7 cellular contexts compared by ENCODE assay signal in genomic region chr7:12196386-12196785, GRCh38.
"Had no signal": no experiment of that assay in that cellular context is flagged by ENCODE, and none has a peak within 500 bp of the region (broad histone marks: within the 10 kb centered on the region; RNA-seq: fewer than 3 reads in every experiment).

No MANE protein-coding gene starts in this region.

- H3K9me3 Mint-ChIP-seq: HFFc6 had no signal

- DNase-seq: GM23248, GOT3, H7, HFFc6, IMR-90 had no signal

- ATAC-seq: HCT116, K562 had no signal

- H3K4me3 Mint-ChIP-seq: HFFc6 had no signal

- H3K27ac Mint-ChIP-seq: HFFc6 had no signal
